ENCODE assay signal across 8 cellular contexts in genomic region chr19:409006-409514, GRCh38. TPM values are rescaled to one million over a fixed set of nuclear protein-coding genes. Genes with fewer than 3 reads are reported as not detected.
DNase-seq lines count a peak whose midpoint lies in the region; ATAC-seq, FAIRE-seq and TF ChIP-seq lines count a peak whose summit lies in the region.

A gene with protein sequence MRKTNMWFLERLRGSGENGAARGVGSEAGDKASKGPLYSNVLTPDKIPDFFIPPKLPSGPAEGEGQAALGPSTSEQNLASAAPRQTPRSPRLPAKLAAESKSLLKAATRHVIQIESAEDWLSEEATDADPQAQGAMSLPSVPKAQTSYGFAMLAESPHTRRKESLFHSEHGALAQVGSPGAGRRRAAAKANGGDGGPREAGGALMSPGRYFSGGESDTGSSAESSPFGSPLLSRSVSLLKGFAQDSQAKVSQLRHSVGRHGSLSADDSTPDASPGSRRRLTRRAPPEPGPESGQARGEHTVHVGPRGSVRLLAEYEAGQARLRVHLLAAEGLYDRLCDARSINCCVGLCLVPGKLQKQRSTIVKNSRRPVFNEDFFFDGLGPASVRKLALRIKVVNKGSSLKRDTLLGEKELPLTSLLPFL (minus strand): TSS chr19:409147. CDS start chr19:408361, 786 bp downstream.

- peak within 1 kb of the TSS in 1 of 3 experiments; percentile 30 for H3K4me3 ChIP-seq in endothelial cell of umbilical vein (replicated peaks in 1 of 3; ENCODE audit: insufficient read depth in 1 of 3, low read depth in 1 of 3, low read length in 3 of 3)

- no peaks in the 10 kb centered on the region for H3K36me3 ChIP-seq in endothelial cell of umbilical vein (ENCODE audit: control insufficient read depth in 2 of 2, extremely low read depth in 1 of 2, insufficient read depth in 2 of 2, low read length in 2 of 2)

- H3K4me3 Mint-ChIP-seq in H9: peak within 1 kb of the TSS; percentile 75 to 89
- peak within 1 kb of the TSS; percentile 91 for H3K4me3 Mint-ChIP-seq in T-helper 17 cell
- H3K4me3 Mint-ChIP-seq in natural killer cell treated with Interleukin-12 subunit alpha and Interleukin-12 subunit beta and Interleukin-15 and Interleukin-18, amount 100 ng/mL, for 72 hours: peak within 1 kb of the TSS; percentile 76

- no peak within 1 kb of the TSS for H3K18ac ChIP-seq in H9 (ENCODE audit: insufficient read length, low read depth, low read length)

- H3K23ac ChIP-seq in H9 (ENCODE audit: insufficient read length, low read depth, low read length): no peak within 1 kb of the TSS

- WGBS in H9 (ENCODE audit: extremely low coverage, insufficient read length, low lambda C conversion rate): no CpG with 5 or more reads among the region's 69 CpGs

- no peak within 1 kb of the TSS for H3K27ac ChIP-seq in H9 (ENCODE audit: insufficient read length, low read depth, low read length)
- no peak within 1 kb of the TSS for H3K27ac ChIP-seq in endothelial cell of umbilical vein (ENCODE audit: insufficient read depth, low read depth, low read length)

- H3K79me2 ChIP-seq in H9 (ENCODE audit: insufficient read depth, low read length) (no peaks in the 10 kb centered on the region), endothelial cell of umbilical vein (ENCODE audit: control insufficient read depth, insufficient read depth, low read length) (no peaks in the 10 kb centered on the region)

- H3K27me3 Mint-ChIP-seq in H9 (ENCODE audit: low read depth) (peaks cover 20% of the 10 kb centered on the region), T-helper 17 cell (peaks cover 13% of the 10 kb centered on the region)
- peaks cover 5 to 8% of the 10 kb centered on the region in 2 donors for H3K27me3 Mint-ChIP-seq in natural killer cell treated with Interleukin-12 subunit alpha and Interleukin-12 subunit beta and Interleukin-15 and Interleukin-18, amount 100 ng/mL, for 72 hours

- no peak within 1 kb of the TSS for H4K8ac ChIP-seq in H9 (replicated peaks; ENCODE audit: insufficient read length, low read depth, low read length)

- H2AK5ac ChIP-seq in H9 (ENCODE audit: insufficient read length, low read length): no peak within 1 kb of the TSS

- FAIRE-seq in endothelial cell of umbilical vein (lab: Jason Lieb, UNC): no peak

- H2BK5ac ChIP-seq in H9 (ENCODE audit: insufficient read length, low read length): no peak within 1 kb of the TSS

- H3K9me3 ChIP-seq in H9 (ENCODE audit: control insufficient read depth, low read depth, low read length): no peaks in the 10 kb centered on the region
- H3K9me3 ChIP-seq in T-helper 17 cell (ENCODE audit: control insufficient read depth, low read length, poor library complexity, severe bottlenecking): no peaks in the 10 kb centered on the region
- H3K9me3 ChIP-seq in endothelial cell of umbilical vein (replicated peaks; ENCODE audit: control insufficient read depth, insufficient read depth, low read length): no peaks in the 10 kb centered on the region

- no peak within 1 kb of the TSS for H2BK120ac ChIP-seq in H9 (ENCODE audit: low read depth, low read length, poor library complexity, severe bottlenecking)

- TF ChIP-seq CTCF in H9 (conservative IDR thresholded peaks at IDR 0.05) (no peak), endothelial cell of umbilical vein (IDR thresholded peaks at IDR 0.05; ENCODE audit: extremely low read depth in 1 of 2, insufficient read depth in 1 of 2, low read depth in 1 of 2, low read length in 2 of 2) (no peak)

- H4K20me1 ChIP-seq in H9 (ENCODE audit: control insufficient read depth, insufficient read depth, insufficient read length): no peaks in the 10 kb centered on the region
- H4K20me1 ChIP-seq in endothelial cell of umbilical vein (replicated peaks; ENCODE audit: control insufficient read depth, extremely low read depth, insufficient read depth, low read length): no peaks in the 10 kb centered on the region

- no peak within 1 kb of the TSS for H3K4ac ChIP-seq in H9 (ENCODE audit: low read depth, low read length)

- no peaks in the 10 kb centered on the region for H3K9me3 Mint-ChIP-seq in H9
- H3K9me3 Mint-ChIP-seq in natural killer cell treated with Interleukin-12 subunit alpha and Interleukin-12 subunit beta and Interleukin-15 and Interleukin-18, amount 100 ng/mL, for 72 hours: no peaks in the 10 kb centered on the region

- no peaks in the 10 kb centered on the region for H3K9me1 ChIP-seq in endothelial cell of umbilical vein (replicated peaks; ENCODE audit: control insufficient read depth, extremely low read depth, insufficient read depth, low read length)

- peaks cover 5% of the 10 kb centered on the region for H3K23me2 ChIP-seq in H9 (ENCODE audit: insufficient read length, low read depth, low read length, poor library complexity, severe bottlenecking)

- POLR2A ChIA-PET in endothelial cell of umbilical vein (lab: Charles Lee): no interaction called here

- no peak for TF ChIP-seq POLR2A in endothelial cell of umbilical vein (IDR thresholded peaks at IDR 0.05; ENCODE audit: low read depth, low read length)

- ATAC-seq in T-helper 17 cell (peak; percentile 44), GM18502 (IDR thresholded peaks at IDR 0.05; ENCODE audit: poor library complexity, unreplicated experiment) (no peak), HG02885 (IDR thresholded peaks at IDR 0.05; ENCODE audit: poor library complexity, unreplicated experiment) (no peak)
- ATAC-seq in natural killer cell treated with Interleukin-12 subunit alpha and Interleukin-12 subunit beta and Interleukin-15 and Interleukin-18, amount 100 ng/mL, for 72 hours: peak; percentile 32 to 49

- H4K91ac ChIP-seq in H9 (ENCODE audit: insufficient read length, low read depth, low read length): no peak within 1 kb of the TSS

- no TSS peak for BruUV-seq in endothelial cell of umbilical vein (replicated peaks; lab: Mats Ljungman, UMichigan)

- H2BK12ac ChIP-seq in H9 (ENCODE audit: insufficient read length, low read depth, low read length): no peak within 1 kb of the TSS

- H4K5ac ChIP-seq in H9 (ENCODE audit: insufficient read length, low read depth, low read length): no peak within 1 kb of the TSS

- H3K27ac Mint-ChIP-seq in H9 (peak within 1 kb of the TSS in 1 of 3 experiments; percentile 46; a peak in 1 of 7 replicates), T-helper 17 cell (no peak within 1 kb of the TSS)
- H3K27ac Mint-ChIP-seq in natural killer cell treated with Interleukin-12 subunit alpha and Interleukin-12 subunit beta and Interleukin-15 and Interleukin-18, amount 100 ng/mL, for 72 hours: no peak within 1 kb of the TSS

- CTCF ChIA-PET in endothelial cell of umbilical vein (lab: Charles Lee): interaction anchor here (1.2 kb wide), 1 partner anchor 71 kb away, joined by 3 read pairs; no protein-coding TSS in a partner anchor

- H3K4me2 ChIP-seq in H9 (ENCODE audit: insufficient read depth, insufficient read length, low read length) (peak within 1 kb of the TSS; percentile 48), endothelial cell of umbilical vein (ENCODE audit: insufficient read depth, low read length) (peak within 1 kb of the TSS; percentile 36)

- H3K4me1 ChIP-seq in H9 (ENCODE audit: insufficient read depth, low read length) (no peaks in the 10 kb centered on the region; the same call in 1 of the 2 replicates), endothelial cell of umbilical vein (ENCODE audit: control insufficient read depth, extremely low read depth, insufficient read depth, low read length) (peaks cover 3% of the 10 kb centered on the region)

- H3K9ac ChIP-seq in H9 (ENCODE audit: extremely low read depth, insufficient read length, low read length): no peak within 1 kb of the TSS
- no peak within 1 kb of the TSS for H3K9ac ChIP-seq in endothelial cell of umbilical vein (replicated peaks; ENCODE audit: extremely low read depth, insufficient read depth, low read length)

- H3K56ac ChIP-seq in H9 (ENCODE audit: insufficient read length, low read depth, low read length): no peak within 1 kb of the TSS

- H2BK15ac ChIP-seq in H9 (ENCODE audit: low read depth, low read length): no peak within 1 kb of the TSS

- intact Hi-C loops in endothelial cell of umbilical vein (cut with micrococcal nuclease): no loop called here

- 0 out of 7 replicates have a peak, but pooled peaks cover 0 to 2% (median 0%) of the 10 kb centered on the region in 3 experiments for H3K36me3 Mint-ChIP-seq in H9 (ENCODE audit: insufficient read depth in 1 of 3, low read depth in 3 of 3)
- H3K36me3 Mint-ChIP-seq in T-helper 17 cell (ENCODE audit: low read depth): peaks cover 2% of the 10 kb centered on the region
- no peaks in the 10 kb centered on the region for H3K36me3 Mint-ChIP-seq in natural killer cell treated with Interleukin-12 subunit alpha and Interleukin-12 subunit beta and Interleukin-15 and Interleukin-18, amount 100 ng/mL, for 72 hours

- H2AFZ ChIP-seq in H9 (ENCODE audit: low read length): no peak within 1 kb of the TSS
- H2AFZ ChIP-seq in endothelial cell of umbilical vein (ENCODE audit: low read depth, low read length): no peak within 1 kb of the TSS

- dilution Hi-C loops in endothelial cell of umbilical vein (cut with MboI; ENCODE audit: extremely low pct_ligation_motif_present, low sequenced_read_pairs): no loop called here

- H3T11ph ChIP-seq in H9 (ENCODE audit: low read length): no peak within 1 kb of the TSS

- H3K4me1 Mint-ChIP-seq in H9: peaks cover 9 to 18% of the 10 kb centered on the region in 2 experiments
- peaks cover 6% of the 10 kb centered on the region for H3K4me1 Mint-ChIP-seq in T-helper 17 cell
- H3K4me1 Mint-ChIP-seq in natural killer cell treated with Interleukin-12 subunit alpha and Interleukin-12 subunit beta and Interleukin-15 and Interleukin-18, amount 100 ng/mL, for 72 hours (ENCODE audit: low read depth in 2 of 2): peaks cover 4 to 5% of the 10 kb centered on the region in 2 donors

- peak; percentile 41 for DNase-seq in H9
- no peak for DNase-seq in T-helper 17 cell
- DNase-seq in endothelial cell of umbilical vein (ENCODE audit: low read depth, low spot score): no peak
- DNase-seq in natural killer cell treated with Interleukin-12 subunit alpha and Interleukin-12 subunit beta and Interleukin-15 and Interleukin-18, amount 100 ng/mL, for 72 hours (ENCODE audit: low spot score): peak; percentile 61
- DNase-seq in NCI-H2081 treated with DMSO at 0.1 percent for 48 hours (lab: John Stamatoyannopoulos, UW): no peak
- DNase-seq in kidney glomerular epithelial cell (lab: John Stamatoyannopoulos, UW): no peak

- no peaks in the 10 kb centered on the region for H3K79me1 ChIP-seq in H9 (ENCODE audit: insufficient read depth, low read depth, low read length, poor library complexity, severe bottlenecking)

- H3K14ac ChIP-seq in H9 (ENCODE audit: insufficient read depth, low read length): no peak within 1 kb of the TSS

- no peak within 1 kb of the TSS for H2BK20ac ChIP-seq in H9 (ENCODE audit: low read depth, low read length, poor library complexity, severe bottlenecking)

- H3K27me3 ChIP-seq in H9 (ENCODE audit: insufficient read depth, low read length) (no peaks in the 10 kb centered on the region; the same call in 1 of the 2 replicates), endothelial cell of umbilical vein (ENCODE audit: control insufficient read depth in 2 of 2, insufficient read depth in 2 of 2, low read length in 2 of 2) (peaks cover 11 to 14% of the 10 kb centered on the region in 2 experiments)

RNA-seq across cellular contexts. Expression of the gene that starts here (rescaled TPM):
- 14.6 and 15.4 TPM in 2 replicates for total RNA-seq in H9 (2021)
- not detected for total RNA-seq in T-helper 17 cell
- total RNA-seq in endothelial cell of umbilical vein: 0.37 and 0.38 TPM in 2 replicates
- 0.25 and 0.33 TPM in 2 replicates for polyA plus RNA-seq in endothelial cell of umbilical vein
- 0.09 and 0.20 TPM in 2 replicates for polyA plus RNA-seq in endothelial cell of umbilical vein (2011; cell fraction: cytosol; rRNA removed)
- 0.64 and 0.66 TPM in 2 replicates for polyA plus RNA-seq in endothelial cell of umbilical vein (2011; cell fraction: nucleus; rRNA removed)
- polyA plus RNA-seq in endothelial cell of umbilical vein (2012): 0.35 and 0.85 TPM in 2 replicates
- polyA minus RNA-seq in endothelial cell of umbilical vein: 0.07 and 0.17 TPM in 2 replicates
- polyA minus RNA-seq in endothelial cell of umbilical vein (2011; cell fraction: cytosol; rRNA and poly(A)+ RNA removed): not detected
- polyA minus RNA-seq in endothelial cell of umbilical vein (2011; cell fraction: nucleus; rRNA and poly(A)+ RNA removed): 0.19 TPM in 1 of 2 replicates, not detected in the other
- not detected for total RNA-seq in natural killer cell treated with Interleukin-12 subunit alpha and Interleukin-12 subunit beta and Interleukin-15 and Interleukin-18, amount 100 ng/mL, for 72 hours

Comparison
In these comparisons a context has a peak if more than half of its experiments do, and no peak if none do; other contexts are left out.
1. RNA of the gene that starts here (total RNA-seq): 14.6 to 15.4 TPM in H9; 0.37 to 0.38 TPM in endothelial cell of umbilical vein, not detected in natural killer cell treated with Interleukin-12 subunit alpha and Interleukin-12 subunit beta and Interleukin-15 and Interleukin-18, amount 100 ng/mL, for 72 hours and not detected in T-helper 17 cell; every median in the first group is over 10 times any median in the second.
2. Peak in ATAC-seq in T-helper 17 cell; RNA of the gene not detected or under 1 TPM.
3. Peak in DNase-seq and ATAC-seq in natural killer cell treated with Interleukin-12 subunit alpha and Interleukin-12 subunit beta and Interleukin-15 and Interleukin-18, amount 100 ng/mL, for 72 hours; RNA of the gene not detected or under 1 TPM.
4. Peak in every context shown above with its lines, with median percentiles within 50 percentile points of each other: H3K4me3 Mint-ChIP-seq.